ENCODE assay signal across 26 cellular contexts in the genomic region with DNA sequence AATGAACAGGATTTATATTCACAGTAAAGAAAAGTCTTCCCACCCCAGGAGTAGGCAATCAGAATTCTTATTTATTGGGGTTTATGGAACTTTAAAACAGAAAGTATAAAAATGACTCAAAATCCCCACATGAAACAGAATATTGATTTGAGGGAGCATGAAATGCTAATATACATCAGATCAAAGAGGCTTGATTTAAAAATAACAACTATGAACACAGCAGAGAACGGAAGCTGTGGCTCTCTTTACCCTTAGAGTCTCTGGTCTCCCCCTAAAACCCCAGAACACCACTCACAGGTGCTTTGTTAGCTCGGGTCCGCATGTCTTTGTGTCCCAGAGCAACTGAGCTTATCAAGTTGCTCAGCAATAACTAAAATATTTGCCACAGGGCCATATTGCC. TPM values are rescaled to one million over a fixed set of nuclear protein-coding genes. Genes with fewer than 3 reads are reported as not detected.
A peak's percentile ranks its signal among the peaks of the same experiment; 100 is the strongest.
DNase-seq lines count a peak whose midpoint lies in the region; ATAC-seq lines count a peak whose summit lies in the region.
"Had no signal": no experiment of that assay in that cellular context is flagged by ENCODE, and none has a peak within 500 bp of the region (broad histone marks: within the 10 kb centered on the region; RNA-seq: fewer than 3 reads in every experiment).

No MANE protein-coding gene starts in this region.

- peaks cover 0 to 14% (median 10%) of the 10 kb centered on the region in 11 experiments; a peak in 16 of 22 replicates for H3K9me3 ChIP-seq in BLaER1 treated with 17β-estradiol and CSF1 and Interleukin-3, amounts not matched to agents 10 nM and 100 nM (replicated peaks in 1 of 11)
- no peaks in the 10 kb centered on the region for H3K9me3 ChIP-seq in CD8-positive, alpha-beta memory T cell (ENCODE audit: low read length)
- H3K9me3 ChIP-seq: ovary had no signal

- H3K36me3 Mint-ChIP-seq in CD8-positive, alpha-beta memory T cell: peaks cover 0 to 2% (median 0%) of the 10 kb centered on the region in 3 donors
- H3K36me3 Mint-ChIP-seq in activated CD8-positive, alpha-beta T cell treated with anti-CD3 and anti-CD28 coated beads, Interleukin-2, amount 10 ng/mL, durations not matched to agents 7 days and 5 days (ENCODE audit: low read depth): peaks cover 17% of the 10 kb centered on the region
- peaks cover 0 to 7% (median 0%) of the 10 kb centered on the region in 3 donors for H3K36me3 Mint-ChIP-seq in naive thymus-derived CD8-positive, alpha-beta T cell
- H3K36me3 Mint-ChIP-seq: IgD-negative memory B cell; stimulated activated memory B cell treated with anti-CD40 and anti-IgM and Interleukin-4, amounts not matched to agents 10 μg/mL and 1 μg/mL and 100 μg/mL, for 72 hours had no signal

- H3K27ac ChIP-seq in BLaER1 treated with 17β-estradiol and CSF1 and Interleukin-3, amounts not matched to agents 10 nM and 100 nM: 0 out of 22 replicates have a peak overlapping the region, but pooled peaks of 1 of the 11 experiments have one; percentile 5
- no peak overlapping the region for H3K27ac ChIP-seq in CD8-positive, alpha-beta memory T cell (ENCODE audit: low read depth, low read length)
- H3K27ac ChIP-seq: esophagus muscularis mucosa, ovary had no signal

- H3K4me1 Mint-ChIP-seq in CD8-positive, alpha-beta memory T cell: peaks cover 28 to 62% (median 46%) of the 10 kb centered on the region in 3 donors
- peaks cover 51% of the 10 kb centered on the region for H3K4me1 Mint-ChIP-seq in activated CD8-positive, alpha-beta T cell treated with anti-CD3 and anti-CD28 coated beads, Interleukin-2, amount 10 ng/mL, durations not matched to agents 7 days and 5 days (ENCODE audit: low read depth)
- H3K4me1 Mint-ChIP-seq in naive thymus-derived CD8-positive, alpha-beta T cell: peaks cover 10 to 35% (median 18%) of the 10 kb centered on the region in 4 donors

- no peak overlapping the region for H3K4me3 ChIP-seq in BLaER1 treated with 17β-estradiol and CSF1 and Interleukin-3, amounts not matched to agents 10 nM and 100 nM
- no peak overlapping the region for H3K4me3 ChIP-seq in CD8-positive, alpha-beta memory T cell (ENCODE audit: low read length)
- H3K4me3 ChIP-seq: esophagus muscularis mucosa, ovary had no signal

- no peaks in the 10 kb centered on the region for H3K27me3 ChIP-seq in BLaER1 treated with 17β-estradiol and CSF1 and Interleukin-3, amounts not matched to agents 10 nM and 100 nM
- no peaks in the 10 kb centered on the region for H3K27me3 ChIP-seq in CD8-positive, alpha-beta memory T cell (ENCODE audit: insufficient read depth, low read length, poor library complexity, severe bottlenecking)
- H3K27me3 ChIP-seq: esophagus muscularis mucosa, ovary had no signal

- H3K9me3 Mint-ChIP-seq in CD8-positive, alpha-beta memory T cell: no peaks in the 10 kb centered on the region
- peaks cover 3% of the 10 kb centered on the region for H3K9me3 Mint-ChIP-seq in activated CD8-positive, alpha-beta T cell treated with anti-CD3 and anti-CD28 coated beads, Interleukin-2, amount 10 ng/mL, durations not matched to agents 7 days and 5 days (ENCODE audit: insufficient read depth)
- H3K9me3 Mint-ChIP-seq in naive thymus-derived CD8-positive, alpha-beta T cell: peaks cover 0 to 2% (median 0%) of the 10 kb centered on the region in 9 donors
- H3K9me3 Mint-ChIP-seq: IgD-negative memory B cell; stimulated activated memory B cell treated with anti-CD40 and anti-IgM and Interleukin-4, amounts not matched to agents 10 μg/mL and 1 μg/mL and 100 μg/mL, for 72 hours had no signal

- peak overlapping the region in 9 of 11 experiments; percentile 14 to 70 (median 57); a peak in 17 of 22 replicates for H3K4me2 ChIP-seq in BLaER1 treated with 17β-estradiol and CSF1 and Interleukin-3, amounts not matched to agents 10 nM and 100 nM

- H3K4me3 Mint-ChIP-seq in CD8-positive, alpha-beta memory T cell: peak overlapping the region in 6 of 7 donors; percentile 50 to 81 (median 59)
- peak overlapping the region; percentile 44 for H3K4me3 Mint-ChIP-seq in activated CD8-positive, alpha-beta T cell treated with anti-CD3 and anti-CD28 coated beads, Interleukin-2, amount 10 ng/mL, durations not matched to agents 7 days and 5 days
- peak overlapping the region in 5 of 10 donors; percentile 31 to 51 (median 39) for H3K4me3 Mint-ChIP-seq in naive thymus-derived CD8-positive, alpha-beta T cell
- H3K4me3 Mint-ChIP-seq: activated CD4-positive, alpha-beta T cell treated with anti-CD3 and anti-CD28 coated beads, Interleukin-2, amount 10 ng/mL, durations not matched to agents 7 days and 5 days; IgD-negative memory B cell; nephron progenitor cell; stimulated activated memory B cell treated with anti-CD40 and anti-IgM and Interleukin-4, amounts not matched to agents 10 μg/mL and 1 μg/mL and 100 μg/mL, for 72 hours had no signal

- H3K4me1 ChIP-seq in BLaER1 treated with 17β-estradiol and CSF1 and Interleukin-3, amounts not matched to agents 10 nM and 100 nM: peaks cover 26 to 35% (median 29%) of the 10 kb centered on the region in 10 experiments
- H3K4me1 ChIP-seq in CD8-positive, alpha-beta memory T cell (ENCODE audit: insufficient read depth, low read length): peaks cover 22% of the 10 kb centered on the region
- H3K4me1 ChIP-seq: esophagus muscularis mucosa had no signal

- CTCF ChIA-PET in CD8-positive, alpha-beta memory T cell (lab: Charles Lee): interaction anchor here (0.8 to 2.2 kb wide), 4 partner anchors 10 to 92 kb away, joined by 3 to 8 read pairs (median 4); no protein-coding TSS in a partner anchor
- CTCF ChIA-PET in activated CD8-positive, alpha-beta T cell treated with anti-CD3 and anti-CD28 coated beads, Interleukin-2, amount 10 ng/mL, durations not matched to agents 7 days and 5 days (lab: Charles Lee): interaction anchor here (0.6 to 4.1 kb wide), 9 partner anchors 9 to 115 kb away, joined by 3 to 22 read pairs (median 4); no protein-coding TSS in a partner anchor

- H3K36me3 ChIP-seq in BLaER1 treated with 17β-estradiol and CSF1 and Interleukin-3, amounts not matched to agents 10 nM and 100 nM: no peaks in the 10 kb centered on the region
- no peaks in the 10 kb centered on the region for H3K36me3 ChIP-seq in CD8-positive, alpha-beta memory T cell (ENCODE audit: insufficient read depth, low read length)
- H3K36me3 ChIP-seq: esophagus muscularis mucosa, ovary had no signal

- peak; percentile 86 for ATAC-seq in activated CD8-positive, alpha-beta T cell treated with anti-CD3 and anti-CD28 coated beads, Interleukin-2, amount 10 ng/mL, durations not matched to agents 7 days and 5 days
- peak; percentile 74 to 84 for ATAC-seq in naive thymus-derived CD8-positive, alpha-beta T cell
- ATAC-seq in GM18870 (IDR thresholded peaks at IDR 0.05; ENCODE audit: unreplicated experiment): no peak
- ATAC-seq in GM21360 (IDR thresholded peaks at IDR 0.05; ENCODE audit: unreplicated experiment): no peak
- ATAC-seq: left lobe of liver; stimulated activated memory B cell treated with anti-CD40 and anti-IgM and Interleukin-4, amounts not matched to agents 10 μg/mL and 1 μg/mL and 100 μg/mL, for 72 hours had no signal

- POLR2A ChIA-PET in CD8-positive, alpha-beta memory T cell (lab: Charles Lee): interaction anchor here (0.6 kb wide), 1 partner anchor 43 kb away, joined by 3 read pairs; no protein-coding TSS in a partner anchor
- POLR2A ChIA-PET in activated CD8-positive, alpha-beta T cell treated with anti-CD3 and anti-CD28 coated beads, Interleukin-2, amount 10 ng/mL, durations not matched to agents 7 days and 5 days (lab: Charles Lee): interaction anchor here (1.1 kb wide), 1 partner anchor 32 kb away, joined by 3 read pairs; no protein-coding TSS in a partner anchor
- POLR2A ChIA-PET in naive thymus-derived CD8-positive, alpha-beta T cell (lab: Charles Lee): interaction anchor here (1.0 kb wide), 1 partner anchor 9 kb away, joined by 5 read pairs; no protein-coding TSS in a partner anchor

- no peaks in the 10 kb centered on the region for H4K20me1 ChIP-seq in BLaER1 treated with 17β-estradiol and CSF1 and Interleukin-3, amounts not matched to agents 10 nM and 100 nM

- no peak overlapping the region for H3K9ac ChIP-seq in BLaER1 treated with 17β-estradiol and CSF1 and Interleukin-3, amounts not matched to agents 10 nM and 100 nM

- peak in 1 of 5 donors; percentile 22 for DNase-seq in CD8-positive, alpha-beta memory T cell
- DNase-seq in activated CD8-positive, alpha-beta T cell treated with anti-CD3 and anti-CD28 coated beads, Interleukin-2, amount 10 ng/mL, durations not matched to agents 7 days and 5 days: peak; percentile 54
- peak in 1 of 10 donors; percentile 26 for DNase-seq in naive thymus-derived CD8-positive, alpha-beta T cell
- DNase-seq in activated effector memory CD4-positive, alpha-beta T cell treated with Interleukin-2 at 50 U/mL for 16 hours: no peak
- DNase-seq: activated CD4-positive, alpha-beta T cell treated with anti-CD3 and anti-CD28 coated beads, Interleukin-2, amount 10 ng/mL, durations not matched to agents 7 days and 5 days; amniotic stem cell; DMS53; foreskin melanocyte; GDM1; GOT3; hippocampal formation; NCI-H1417 treated with DMSO at 0.1 percent for 48 hours; NCI-H2107; NCI-H446; nephron progenitor cell; ovary; SHP77 treated with DMSO at 0.1 percent for 48 hours; stimulated activated CD4-positive, alpha-beta T cell treated with anti-CD3 and anti-CD28 coated beads, Interleukin-2, amount 100 ng/mL, for 48 hours had no signal

- peak overlapping the region in 5 of 8 donors; percentile 15 to 71 (median 33) for H3K27ac Mint-ChIP-seq in CD8-positive, alpha-beta memory T cell
- H3K27ac Mint-ChIP-seq in activated CD8-positive, alpha-beta T cell treated with anti-CD3 and anti-CD28 coated beads, Interleukin-2, amount 10 ng/mL, durations not matched to agents 7 days and 5 days: peak overlapping the region; percentile 79
- H3K27ac Mint-ChIP-seq in naive thymus-derived CD8-positive, alpha-beta T cell: peak overlapping the region in 1 of 10 donors; percentile 45
- H3K27ac Mint-ChIP-seq: activated CD4-positive, alpha-beta T cell treated with anti-CD3 and anti-CD28 coated beads, Interleukin-2, amount 10 ng/mL, durations not matched to agents 7 days and 5 days; IgD-negative memory B cell; nephron progenitor cell; stimulated activated memory B cell treated with anti-CD40 and anti-IgM and Interleukin-4, amounts not matched to agents 10 μg/mL and 1 μg/mL and 100 μg/mL, for 72 hours had no signal

- H3K27me3 Mint-ChIP-seq in CD8-positive, alpha-beta memory T cell: no peaks in the 10 kb centered on the region
- peaks cover 6% of the 10 kb centered on the region for H3K27me3 Mint-ChIP-seq in activated CD8-positive, alpha-beta T cell treated with anti-CD3 and anti-CD28 coated beads, Interleukin-2, amount 10 ng/mL, durations not matched to agents 7 days and 5 days (ENCODE audit: low read depth)
- peaks cover 2 to 49% (median 8%) of the 10 kb centered on the region in 5 donors for H3K27me3 Mint-ChIP-seq in naive thymus-derived CD8-positive, alpha-beta T cell
- H3K27me3 Mint-ChIP-seq: stimulated activated memory B cell treated with anti-CD40 and anti-IgM and Interleukin-4, amounts not matched to agents 10 μg/mL and 1 μg/mL and 100 μg/mL, for 72 hours had no signal

RNA-seq across cellular contexts. Expression of a gene that starts 31.2 kb away (rescaled TPM):
- total RNA-seq in CD8-positive, alpha-beta memory T cell: 10 to 100 TPM; 45.8 to 46.6 TPM
- 10.6 TPM for polyA plus RNA-seq in CD8-positive, alpha-beta memory T cell
- total RNA-seq in activated CD8-positive, alpha-beta T cell treated with anti-CD3 and anti-CD28 coated beads, Interleukin-2, amount 10 ng/mL, durations not matched to agents 7 days and 5 days: 1 to 10 TPM; 6.2 to 6.5 TPM
- total RNA-seq in naive thymus-derived CD8-positive, alpha-beta T cell: under 1 TPM in 1 of 2 experiments, not detected in 1; 0.18 TPM
- 1 to 10 TPM in 1 of 3 donors, not detected in 2; 2.3 TPM for polyA plus RNA-seq in naive thymus-derived CD8-positive, alpha-beta T cell
- total RNA-seq: left lobe of liver, MCF 10A had no signal

Comparison
In these comparisons a context has a peak if more than half of its experiments do, and no peak if none do; other contexts are left out.
1. ATAC-seq: peak in activated CD8-positive, alpha-beta T cell treated with anti-CD3 and anti-CD28 coated beads, Interleukin-2, amount 10 ng/mL, durations not matched to agents 7 days and 5 days (single experiment) and naive thymus-derived CD8-positive, alpha-beta T cell (2 of 2); none in GM18870 (single experiment) and GM21360 (single experiment).
2. RNA of a gene that starts 31.2 kb away (total RNA-seq): 45.8 to 46.6 TPM in CD8-positive, alpha-beta memory T cell; 6.2 to 6.5 TPM in activated CD8-positive, alpha-beta T cell treated with anti-CD3 and anti-CD28 coated beads, Interleukin-2, amount 10 ng/mL, durations not matched to agents 7 days and 5 days and 0.18 TPM in naive thymus-derived CD8-positive, alpha-beta T cell; every median in the first group is over 4 times any median in the second.